In the genomic region with DNA sequence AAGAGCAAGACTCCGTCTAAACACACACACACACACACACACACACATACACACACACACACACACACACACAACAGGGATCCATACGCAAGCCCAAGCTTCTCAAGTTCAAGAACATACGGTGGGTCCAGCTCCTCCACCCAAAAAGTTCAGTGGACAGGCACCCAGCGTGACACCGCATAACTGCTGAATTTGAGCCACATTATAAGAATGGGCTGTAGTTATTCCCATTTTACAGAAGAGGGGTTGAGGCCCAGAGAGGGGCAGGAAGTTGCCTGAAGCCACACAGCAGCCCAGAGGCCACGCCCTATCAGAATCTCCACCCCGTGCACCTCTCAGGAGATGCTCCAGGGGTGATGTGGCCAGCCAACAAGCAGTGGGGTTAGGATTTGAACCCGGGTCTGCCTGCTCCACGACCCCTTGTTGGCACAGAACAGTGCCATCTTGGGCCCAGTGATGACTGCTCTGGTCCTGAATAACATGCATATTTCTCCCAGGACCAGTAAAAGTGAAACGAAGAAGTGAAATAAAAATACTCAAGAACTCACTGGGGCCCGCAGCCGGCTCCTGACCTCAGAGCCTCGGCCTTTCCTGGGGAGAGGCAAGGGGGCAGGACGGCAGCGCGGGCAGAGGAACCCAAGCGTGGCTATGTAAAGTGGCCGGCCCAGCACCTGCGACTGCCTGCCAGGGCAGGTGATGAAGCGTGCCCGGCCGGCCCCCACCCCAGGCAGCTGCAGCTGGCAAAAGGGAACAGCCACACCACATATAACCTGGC, we compare ENCODE assay signal across 1 cellular context.
TF ChIP-seq lines count a peak whose summit lies in the region.

No MANE protein-coding gene starts in this region.

TF ChIP-seq in K562, 482 proteins besides CTCF, POLR2A, EP300 and RAD21 (continued from another document and continues in another):
- TF ChIP-seq CEBPZ (IDR thresholded peaks at IDR 0.05; ENCODE audit: borderline replicate concordance, low read depth, low read length) = no peak
- peak; percentile 47 for TF ChIP-seq PHF20 (IDR thresholded peaks at IDR 0.05; ENCODE audit: partially characterized antibody)
- TF ChIP-seq CBX5 (IDR thresholded peaks at IDR 0.05; ENCODE audit: borderline replicate concordance, low read depth) = no peak
- TF ChIP-seq TCF7 (IDR thresholded peaks at IDR 0.05; ENCODE audit: borderline replicate concordance) = no peak
- no peak for TF ChIP-seq KAT8 (IDR thresholded peaks at IDR 0.05; ENCODE audit: low read depth)
- TF ChIP-seq KLF13 (tag; IDR thresholded peaks at IDR 0.05; ENCODE audit: borderline replicate concordance, low read depth) = no peak
- TF ChIP-seq, protein P1, sequence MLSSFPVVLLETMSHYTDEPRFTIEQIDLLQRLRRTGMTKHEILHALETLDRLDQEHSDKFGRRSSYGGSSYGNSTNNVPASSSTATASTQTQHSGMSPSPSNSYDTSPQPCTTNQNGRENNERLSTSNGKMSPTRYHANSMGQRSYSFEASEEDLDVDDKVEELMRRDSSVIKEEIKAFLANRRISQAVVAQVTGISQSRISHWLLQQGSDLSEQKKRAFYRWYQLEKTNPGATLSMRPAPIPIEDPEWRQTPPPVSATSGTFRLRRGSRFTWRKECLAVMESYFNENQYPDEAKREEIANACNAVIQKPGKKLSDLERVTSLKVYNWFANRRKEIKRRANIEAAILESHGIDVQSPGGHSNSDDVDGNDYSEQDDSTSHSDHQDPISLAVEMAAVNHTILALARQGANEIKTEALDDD (IDR thresholded peaks at IDR 0.05) = no peak
- peak; percentile 91 for TF ChIP-seq ZFP36 (IDR thresholded peaks at IDR 0.05; ENCODE audit: low read depth, low read length, partially characterized antibody)
- TF ChIP-seq CBFA2T3 (IDR thresholded peaks at IDR 0.05) = no peak
- no peak for TF ChIP-seq STAT5A (IDR thresholded peaks at IDR 0.05; ENCODE audit: borderline replicate concordance, low read length)
- no peak for TF ChIP-seq SRF (CRISPR knock-in tag; IDR thresholded peaks at IDR 0.05)
- TF ChIP-seq CCAR2 (IDR thresholded peaks at IDR 0.05; ENCODE audit: low read depth, low read length) = no peak
- no peak for TF ChIP-seq ARID3A (IDR thresholded peaks at IDR 0.05; ENCODE audit: borderline replicate concordance, low read depth, low read length)
- peak; percentile 97 for TF ChIP-seq SMARCA5 (IDR thresholded peaks at IDR 0.05)
- TF ChIP-seq RBM25 (IDR thresholded peaks at IDR 0.05; ENCODE audit: low read depth, low read length, severe bottlenecking) = peak; percentile 91
- TF ChIP-seq, protein P2, sequence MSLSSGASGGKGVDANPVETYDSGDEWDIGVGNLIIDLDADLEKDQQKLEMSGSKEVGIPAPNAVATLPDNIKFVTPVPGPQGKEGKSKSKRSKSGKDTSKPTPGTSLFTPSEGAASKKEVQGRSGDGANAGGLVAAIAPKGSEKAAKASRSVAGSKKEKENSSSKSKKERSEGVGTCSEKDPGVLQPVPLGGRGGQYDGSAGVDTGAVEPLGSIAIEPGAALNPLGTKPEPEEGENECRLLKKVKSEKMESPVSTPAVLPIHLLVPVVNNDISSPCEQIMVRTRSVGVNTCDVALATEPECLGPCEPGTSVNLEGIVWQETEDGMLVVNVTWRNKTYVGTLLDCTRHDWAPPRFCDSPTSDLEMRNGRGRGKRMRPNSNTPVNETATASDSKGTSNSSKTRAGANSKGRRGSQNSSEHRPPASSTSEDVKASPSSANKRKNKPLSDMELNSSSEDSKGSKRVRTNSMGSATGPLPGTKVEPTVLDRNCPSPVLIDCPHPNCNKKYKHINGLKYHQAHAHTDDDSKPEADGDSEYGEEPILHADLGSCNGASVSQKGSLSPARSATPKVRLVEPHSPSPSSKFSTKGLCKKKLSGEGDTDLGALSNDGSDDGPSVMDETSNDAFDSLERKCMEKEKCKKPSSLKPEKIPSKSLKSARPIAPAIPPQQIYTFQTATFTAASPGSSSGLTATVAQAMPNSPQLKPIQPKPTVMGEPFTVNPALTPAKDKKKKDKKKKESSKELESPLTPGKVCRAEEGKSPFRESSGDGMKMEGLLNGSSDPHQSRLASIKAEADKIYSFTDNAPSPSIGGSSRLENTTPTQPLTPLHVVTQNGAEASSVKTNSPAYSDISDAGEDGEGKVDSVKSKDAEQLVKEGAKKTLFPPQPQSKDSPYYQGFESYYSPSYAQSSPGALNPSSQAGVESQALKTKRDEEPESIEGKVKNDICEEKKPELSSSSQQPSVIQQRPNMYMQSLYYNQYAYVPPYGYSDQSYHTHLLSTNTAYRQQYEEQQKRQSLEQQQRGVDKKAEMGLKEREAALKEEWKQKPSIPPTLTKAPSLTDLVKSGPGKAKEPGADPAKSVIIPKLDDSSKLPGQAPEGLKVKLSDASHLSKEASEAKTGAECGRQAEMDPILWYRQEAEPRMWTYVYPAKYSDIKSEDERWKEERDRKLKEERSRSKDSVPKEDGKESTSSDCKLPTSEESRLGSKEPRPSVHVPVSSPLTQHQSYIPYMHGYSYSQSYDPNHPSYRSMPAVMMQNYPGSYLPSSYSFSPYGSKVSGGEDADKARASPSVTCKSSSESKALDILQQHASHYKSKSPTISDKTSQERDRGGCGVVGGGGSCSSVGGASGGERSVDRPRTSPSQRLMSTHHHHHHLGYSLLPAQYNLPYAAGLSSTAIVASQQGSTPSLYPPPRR (CRISPR knock-in tag; IDR thresholded peaks at IDR 0.05; ENCODE audit: borderline replicate concordance) = no peak
- TF ChIP-seq SAP30 (IDR thresholded peaks at IDR 0.05; ENCODE audit: borderline replicate concordance, insufficient read depth, low read depth, low read length, poor library complexity, severe bottlenecking) = no peak
- 0 out of 2 replicates have a peak, but pooled peaks have one; percentile 64 for TF ChIP-seq LARP7 (IDR thresholded peaks at IDR 0.05)
- no peak for TF ChIP-seq CGGBP1 (CRISPR knock-in tag; IDR thresholded peaks at IDR 0.05)
- TF ChIP-seq SNIP1 (IDR thresholded peaks at IDR 0.05; ENCODE audit: low read depth) = no peak
- TF ChIP-seq RCOR1 (IDR thresholded peaks at IDR 0.05; ENCODE audit: borderline replicate concordance in 1 of 2, low read depth in 2 of 2, low read length in 2 of 2) = peak in 1 of 2 experiments; percentile 44; a peak in 1 of 4 replicates
- no peak for TF ChIP-seq PTTG1 (tag; IDR thresholded peaks at IDR 0.05; ENCODE audit: low read depth)
- TF ChIP-seq ZNF79 (CRISPR knock-in tag; IDR thresholded peaks at IDR 0.05; ENCODE audit: low read depth) = no peak
- TF ChIP-seq ZNF76 (CRISPR knock-in tag; IDR thresholded peaks at IDR 0.05; ENCODE audit: borderline replicate concordance) = no peak
- peak; percentile 85 for TF ChIP-seq CBX1 (IDR thresholded peaks at IDR 0.05; ENCODE audit: low read depth)
- no peak for TF ChIP-seq KAT7 (CRISPR knock-in tag; IDR thresholded peaks at IDR 0.05; ENCODE audit: borderline replicate concordance)
- no peak for TF ChIP-seq FUS (optimal IDR thresholded peaks at IDR 0.05; ENCODE audit: low read depth, low read length)
- TF ChIP-seq SP1 (CRISPR knock-in tag; IDR thresholded peaks at IDR 0.05) = no peak
- no peak for TF ChIP-seq ZNF695 (CRISPR knock-in tag; IDR thresholded peaks at IDR 0.05)
- no peak for TF ChIP-seq ZNF431 (CRISPR knock-in tag; IDR thresholded peaks at IDR 0.05)
- no peak for TF ChIP-seq KHSRP (IDR thresholded peaks at IDR 0.05)
- no peak for TF ChIP-seq TBL1XR1 (IDR thresholded peaks at IDR 0.05; ENCODE audit: low read length in 2 of 2)
- TF ChIP-seq CBX3 (IDR thresholded peaks at IDR 0.05; ENCODE audit: borderline replicate concordance in 1 of 2, low read length in 2 of 2) = peak in 1 of 2 experiments; percentile 40; a peak in 1 of 3 replicates
- no peak for TF ChIP-seq NUFIP1 (IDR thresholded peaks at IDR 0.05; ENCODE audit: partially characterized antibody)
- TF ChIP-seq NFRKB (IDR thresholded peaks at IDR 0.05; ENCODE audit: low read depth) = 0 out of 2 replicates have a peak, but pooled peaks have one; percentile 4
- TF ChIP-seq ARHGAP35 (IDR thresholded peaks at IDR 0.05; ENCODE audit: partially characterized antibody) = peak; percentile 51
- no peak for TF ChIP-seq MECOM (CRISPR knock-in tag; IDR thresholded peaks at IDR 0.05)
- no peak for TF ChIP-seq KLF16 (IDR thresholded peaks at IDR 0.05)
- TF ChIP-seq, protein P3, sequence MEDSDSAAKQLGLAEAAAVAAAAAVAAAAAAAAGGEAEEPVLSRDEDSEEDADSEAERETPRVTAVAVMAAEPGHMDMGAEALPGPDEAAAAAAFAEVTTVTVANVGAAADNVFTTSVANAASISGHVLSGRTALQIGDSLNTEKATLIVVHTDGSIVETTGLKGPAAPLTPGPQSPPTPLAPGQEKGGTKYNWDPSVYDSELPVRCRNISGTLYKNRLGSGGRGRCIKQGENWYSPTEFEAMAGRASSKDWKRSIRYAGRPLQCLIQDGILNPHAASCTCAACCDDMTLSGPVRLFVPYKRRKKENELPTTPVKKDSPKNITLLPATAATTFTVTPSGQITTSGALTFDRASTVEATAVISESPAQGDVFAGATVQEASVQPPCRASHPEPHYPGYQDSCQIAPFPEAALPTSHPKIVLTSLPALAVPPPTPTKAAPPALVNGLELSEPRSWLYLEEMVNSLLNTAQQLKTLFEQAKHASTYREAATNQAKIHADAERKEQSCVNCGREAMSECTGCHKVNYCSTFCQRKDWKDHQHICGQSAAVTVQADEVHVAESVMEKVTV (CRISPR knock-in tag; IDR thresholded peaks at IDR 0.05) = no peak
- TF ChIP-seq NFATC3 (IDR thresholded peaks at IDR 0.05) = no peak
- TF ChIP-seq ZBTB34 (CRISPR knock-in tag; IDR thresholded peaks at IDR 0.05) = no peak
- no peak for TF ChIP-seq ZKSCAN8 (CRISPR knock-in tag; IDR thresholded peaks at IDR 0.05)
- TF ChIP-seq, protein P4, sequence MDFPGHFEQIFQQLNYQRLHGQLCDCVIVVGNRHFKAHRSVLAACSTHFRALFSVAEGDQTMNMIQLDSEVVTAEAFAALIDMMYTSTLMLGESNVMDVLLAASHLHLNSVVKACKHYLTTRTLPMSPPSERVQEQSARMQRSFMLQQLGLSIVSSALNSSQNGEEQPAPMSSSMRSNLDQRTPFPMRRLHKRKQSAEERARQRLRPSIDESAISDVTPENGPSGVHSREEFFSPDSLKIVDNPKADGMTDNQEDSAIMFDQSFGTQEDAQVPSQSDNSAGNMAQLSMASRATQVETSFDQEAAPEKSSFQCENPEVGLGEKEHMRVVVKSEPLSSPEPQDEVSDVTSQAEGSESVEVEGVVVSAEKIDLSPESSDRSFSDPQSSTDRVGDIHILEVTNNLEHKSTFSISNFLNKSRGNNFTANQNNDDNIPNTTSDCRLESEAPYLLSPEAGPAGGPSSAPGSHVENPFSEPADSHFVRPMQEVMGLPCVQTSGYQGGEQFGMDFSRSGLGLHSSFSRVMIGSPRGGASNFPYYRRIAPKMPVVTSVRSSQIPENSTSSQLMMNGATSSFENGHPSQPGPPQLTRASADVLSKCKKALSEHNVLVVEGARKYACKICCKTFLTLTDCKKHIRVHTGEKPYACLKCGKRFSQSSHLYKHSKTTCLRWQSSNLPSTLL (IDR thresholded peaks at IDR 0.05) = no peak
- no peak for TF ChIP-seq PCBP2 (IDR thresholded peaks at IDR 0.05; ENCODE audit: low read depth, low read length, poor library complexity, severe bottlenecking)
- no peak for TF ChIP-seq STAT5B (CRISPR knock-in tag; IDR thresholded peaks at IDR 0.05)
- no peak for TF ChIP-seq FOXP1 (CRISPR knock-in tag; IDR thresholded peaks at IDR 0.05)
- TF ChIP-seq PTRF (tag; IDR thresholded peaks at IDR 0.05) = no peak
- peak; percentile 97 for TF ChIP-seq BCOR (IDR thresholded peaks at IDR 0.05)
- TF ChIP-seq TRIM28 (IDR thresholded peaks at IDR 0.05) = no peak
- TF ChIP-seq SMARCE1 (IDR thresholded peaks at IDR 0.05) = no peak
- no peak for TF ChIP-seq ZC3H11A (IDR thresholded peaks at IDR 0.05; ENCODE audit: low read depth, low read length)
- TF ChIP-seq ETV5 (CRISPR knock-in tag; IDR thresholded peaks at IDR 0.05; ENCODE audit: low read depth) = no peak
- TF ChIP-seq ZNF41 (CRISPR knock-in tag; conservative IDR thresholded peaks at IDR 0.05) = no peak
